ENCODE assay signal across 8 cellular contexts in the genomic region with DNA sequence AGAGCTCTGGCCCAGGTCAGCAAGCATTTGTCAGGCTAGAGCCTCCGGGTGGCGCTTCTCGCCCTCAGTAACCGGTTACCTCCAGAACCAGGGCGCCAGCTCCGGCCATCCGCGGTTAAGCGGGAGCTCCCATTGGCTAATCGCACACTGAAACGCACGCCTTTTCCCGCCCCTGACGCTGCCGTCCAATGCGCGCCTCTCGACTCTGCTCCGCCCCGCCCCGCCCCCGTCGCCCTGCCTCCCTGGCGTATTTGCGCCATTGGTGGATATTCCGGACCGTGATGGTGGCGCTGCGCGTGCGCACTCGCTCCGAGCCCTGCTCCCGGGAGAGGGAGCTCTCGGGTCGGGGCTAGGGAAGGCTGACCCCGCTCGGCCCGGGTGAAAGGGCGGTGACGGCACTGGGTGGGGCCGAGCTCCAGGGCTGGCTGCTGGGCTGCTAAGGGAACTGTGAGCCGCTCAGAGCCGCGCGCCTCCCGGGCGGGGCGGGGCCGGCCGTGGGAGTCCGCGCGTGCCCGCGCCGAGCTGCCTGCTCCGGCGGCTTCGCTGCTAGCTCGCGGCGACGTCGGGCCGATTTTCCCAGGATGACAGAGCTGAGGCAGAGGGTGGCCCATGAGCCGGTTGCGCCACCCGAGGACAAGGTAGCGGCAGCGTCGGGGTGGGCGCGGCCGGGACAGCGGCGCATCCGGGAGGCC. TPM values are rescaled to one million over a fixed set of nuclear protein-coding genes. Genes with fewer than 3 reads are reported as not detected.
DNase-seq lines count a peak whose midpoint lies in the region; ATAC-seq and TF ChIP-seq lines count a peak whose summit lies in the region.

A gene (plus strand): TSS at position 497 of the 692 bp plus-strand sequence. CDS start 85 bp downstream, at position 582.

- H3K27me3 ChIP-seq in PC-9 (ENCODE audit: insufficient read depth, low read depth), result no peaks in the 10 kb centered on the region

- DNase-seq in DMS79 (lab: John Stamatoyannopoulos, UW) (peak; percentile 97), KBM-7 (peak; percentile 98), PC-9 (peak; percentile 97 to 100), epithelial cell of proximal tubule (ENCODE audit: low read depth) (peak; percentile 80), mucosa of gallbladder (ENCODE audit: low spot score) (peak; percentile 100)
- peak; percentile 100 for DNase-seq in activated T-cell treated with anti-CD3 and anti-CD28 coated beads, Interleukin-2, amount 50 U/mL, for 1 hour
- peak; percentile 100 for DNase-seq in stimulated activated CD8-positive, alpha-beta memory T cell treated with anti-CD3 and anti-CD28 coated beads, Interleukin-4, amount 100 ng/mL, for 4 hours (ENCODE audit: low read depth in 2 of 2, low spot score in 1 of 2)

- H3K9me3 ChIP-seq in PC-9 (ENCODE audit: insufficient read depth, low read depth), result no peaks in the 10 kb centered on the region

- CTCF ChIA-PET in PC-9 (lab: Charles Lee), result interaction anchor here (0.5 to 2.4 kb wide), 24 partner anchors 11 to 709 kb away, joined by 3 to 105 read pairs (median 5); no protein-coding TSS in a partner anchor

- peaks cover 45% of the 10 kb centered on the region for H3K79me2 ChIP-seq in PC-9 (ENCODE audit: low read depth)

- H3K27ac ChIP-seq in PC-9, result peak within 1 kb of the TSS; percentile 67

- BruUV-seq in PC-9 (replicated peaks; lab: Mats Ljungman, UMichigan), result no TSS peak

- peak; percentile 91 for ATAC-seq in GM21717 (IDR thresholded peaks at IDR 0.05; ENCODE audit: unreplicated experiment)

- H4K20me1 ChIP-seq in PC-9 (ENCODE audit: insufficient read depth), result 0 out of 2 replicates have a peak, but pooled peaks cover 3% of the 10 kb centered on the region

- peak; percentile 59; the same call in 1 of the 2 replicates for TF ChIP-seq CTCF in PC-9 (conservative IDR thresholded peaks at IDR 0.05)
- TF ChIP-seq CTCF in epithelial cell of proximal tubule (conservative IDR thresholded peaks at IDR 0.05; ENCODE audit: low read depth, low read length), result peak; percentile 53

- no peaks in the 10 kb centered on the region for H3K9me2 ChIP-seq in PC-9 (ENCODE audit: insufficient read depth)

- H3K4me2 ChIP-seq in PC-9, result peak within 1 kb of the TSS; percentile 84

- in situ Hi-C loops in KBM-7 (cut with MboI; ENCODE audit: low pct_unique_long_range_greater_than_20kb, low sequenced_read_pairs), result no loop called here

- H3K4me3 ChIP-seq in PC-9 (peak within 1 kb of the TSS; percentile 69), epithelial cell of proximal tubule (ENCODE audit: low read depth, low read length) (peak within 1 kb of the TSS; percentile 76)

- no peaks in the 10 kb centered on the region; the same call in 1 of the 2 replicates for H3F3A ChIP-seq in PC-9 (ENCODE audit: insufficient read depth, low read depth)

- POLR2A ChIA-PET in PC-9 (lab: Charles Lee; ENCODE audit: unreplicated experiment), result interaction anchor here (0.5 to 1.0 kb wide), 13 partner anchors 10 to 811 kb away, joined by 3 to 27 read pairs (median 6); no protein-coding TSS in a partner anchor

- intact Hi-C loops in PC-9 (cut with micrococcal nuclease; ENCODE audit: unreplicated experiment), result loop anchor here (1.0 to 2.0 kb wide), 3 partner anchors 26 to 322 kb away; no protein-coding TSS in a partner anchor

- H3K36me3 ChIP-seq in PC-9 (ENCODE audit: low read depth), result no peaks in the 10 kb centered on the region

- peak within 1 kb of the TSS; percentile 86 for H2AFZ ChIP-seq in PC-9

- H3K4me1 ChIP-seq in PC-9 (replicated peaks; ENCODE audit: insufficient read depth), result peaks cover 14% of the 10 kb centered on the region

RNA-seq across cellular contexts. Expression of the gene that starts here (rescaled TPM):
- total RNA-seq in PC-9 (2021) (37.0 and 42.8 TPM in 2 replicates), epithelial cell of proximal tubule (17.3 and 18.7 TPM in 2 replicates), mucosa of gallbladder (53.0 TPM)

Comparison
In these comparisons a context has a peak if more than half of its experiments do, and no peak if none do; other contexts are left out.
1. Peak in every context shown above with its lines: DNase-seq, ATAC-seq, H3K4me3 ChIP-seq and H3K27ac ChIP-seq.